10 cellular contexts compared by ENCODE assay signal in the genomic region with DNA sequence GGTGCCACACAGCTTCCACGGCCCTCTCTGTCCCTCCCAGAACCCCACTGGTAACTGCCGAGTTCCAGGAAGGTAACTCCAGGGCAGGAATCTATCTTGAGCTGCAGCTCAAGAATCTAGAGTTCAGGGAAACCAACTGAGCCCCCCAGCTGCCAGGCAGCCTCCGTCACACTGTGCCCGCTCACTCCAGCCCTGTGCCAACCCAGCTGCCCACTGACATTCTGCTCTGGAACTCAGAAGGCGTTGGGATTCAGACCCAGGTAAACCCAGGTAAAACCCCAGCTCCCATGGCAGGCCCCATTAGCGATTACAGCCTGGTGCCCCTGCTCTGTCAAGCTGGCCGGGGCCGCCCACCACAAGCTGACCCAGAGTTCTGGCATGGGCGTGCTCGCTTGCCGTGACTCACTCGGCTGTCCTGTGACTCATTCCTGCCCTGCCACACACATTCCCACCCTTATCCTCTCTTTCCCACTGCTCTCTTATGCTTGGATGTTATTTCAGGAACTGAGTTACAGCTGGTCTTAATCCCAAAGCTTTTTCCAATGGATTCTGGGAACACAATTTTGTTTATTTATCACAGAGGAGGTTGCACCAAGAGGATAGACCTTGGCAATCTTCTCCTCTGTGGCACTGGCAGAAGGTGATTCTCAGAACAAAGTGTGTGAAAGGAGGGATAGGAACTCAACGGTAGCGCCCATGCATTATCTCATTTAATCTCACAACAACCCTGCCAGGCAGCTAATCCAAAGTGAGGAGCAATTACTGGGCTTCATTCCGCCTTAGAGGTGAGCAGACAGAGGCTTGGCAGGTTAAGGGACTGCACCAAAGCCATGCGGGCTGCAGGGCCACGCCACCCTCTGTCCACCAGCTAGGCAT. TPM values are rescaled to one million over a fixed set of nuclear protein-coding genes. Genes with fewer than 3 reads are reported as not detected.
DNase-seq lines count a peak whose midpoint lies in the region; ATAC-seq, FAIRE-seq and TF ChIP-seq lines count a peak whose summit lies in the region.
"Had no signal": no experiment of that assay in that cellular context is flagged by ENCODE, and none has a peak within 500 bp of the region (broad histone marks: within the 10 kb centered on the region; RNA-seq: fewer than 3 reads in every experiment).

No MANE protein-coding gene starts in this region.

- intact Hi-C loops in colonic mucosa (cut with DNase I) = no loop called here

- H3K9me3 Mint-ChIP-seq in memory B cell = no peaks in the 10 kb centered on the region

- H3K4me3 Mint-ChIP-seq in memory B cell = no peak overlapping the region

- peak overlapping the region; percentile 84 for H3K27ac Mint-ChIP-seq in memory B cell

- H3K27ac ChIP-seq in colonic mucosa = peak overlapping the region; percentile 48
- H3K27ac ChIP-seq: 22Rv1 had no signal

- H3K27me3 ChIP-seq in colonic mucosa = no peaks in the 10 kb centered on the region

- peaks cover 10% of the 10 kb centered on the region for H3K36me3 Mint-ChIP-seq in memory B cell

- H3K27me3 Mint-ChIP-seq in memory B cell = no peaks in the 10 kb centered on the region

- no peak for TF ChIP-seq CTCF in colonic mucosa (IDR thresholded peaks at IDR 0.05)

- H3K4me1 ChIP-seq in colonic mucosa = peaks cover 17% of the 10 kb centered on the region

- peak overlapping the region in 1 of 2 donors; percentile 40 for H3K9ac ChIP-seq in colonic mucosa (ENCODE audit: low read depth in 2 of 2, low read length in 2 of 2)

- no peak for ATAC-seq in memory B cell (ENCODE audit: low read depth)
- no peak for ATAC-seq in GM18868 (IDR thresholded peaks at IDR 0.05; ENCODE audit: unreplicated experiment)
- no peak for ATAC-seq in HG02571 (IDR thresholded peaks at IDR 0.05; ENCODE audit: unreplicated experiment)

- H3K36me3 ChIP-seq in colonic mucosa = no peaks in the 10 kb centered on the region

- H3K9me3 ChIP-seq in colonic mucosa = no peaks in the 10 kb centered on the region

- H3K4me3 ChIP-seq in colonic mucosa = no peak overlapping the region

- DNase-seq in DMS53 (lab: John Stamatoyannopoulos, UW) (peak; percentile 27), DMS53 treated with DMSO at 0.1 percent for 48 hours (lab: John Stamatoyannopoulos, UW; ENCODE audit: unreplicated experiment) (no peak), colonic mucosa (peak; percentile 70), memory B cell (ENCODE audit: low spot score in 2 of 2) (no peak), urothelium cell line (ENCODE audit: low spot score) (peak; percentile 83), NCI-H2081 (lab: John Stamatoyannopoulos, UW) (no peak)
- DNase-seq: NCI-H526 treated with DMSO at 0.1 percent for 48 hours had no signal

- peaks cover 62% of the 10 kb centered on the region for H3K4me1 Mint-ChIP-seq in memory B cell

- peak; percentile 91 for FAIRE-seq in urothelium cell line (lab: Jason Lieb, UNC)

RNA-seq across cellular contexts. Expression of a gene that starts 33.2 kb away (rescaled TPM):
- 1 to 10 TPM; 7.3 to 9.5 TPM for total RNA-seq in colonic mucosa

RNA-seq across cellular contexts. Expression of a gene that starts 51.6 kb away (rescaled TPM):
- total RNA-seq in colonic mucosa = 10 to 100 TPM; 51.9 to 64.6 TPM

Comparison
In these comparisons a context has a peak if more than half of its experiments do, and no peak if none do; other contexts are left out.
1. DNase-seq: peak in DMS53 (single experiment), colonic mucosa (single experiment) and urothelium cell line (single experiment); none in DMS53 treated with DMSO at 0.1 percent for 48 hours (single experiment), memory B cell (0 of 2) and NCI-H2081 (0 of 2).